ENCODE assay signal across 8 cellular contexts in the genomic region with DNA sequence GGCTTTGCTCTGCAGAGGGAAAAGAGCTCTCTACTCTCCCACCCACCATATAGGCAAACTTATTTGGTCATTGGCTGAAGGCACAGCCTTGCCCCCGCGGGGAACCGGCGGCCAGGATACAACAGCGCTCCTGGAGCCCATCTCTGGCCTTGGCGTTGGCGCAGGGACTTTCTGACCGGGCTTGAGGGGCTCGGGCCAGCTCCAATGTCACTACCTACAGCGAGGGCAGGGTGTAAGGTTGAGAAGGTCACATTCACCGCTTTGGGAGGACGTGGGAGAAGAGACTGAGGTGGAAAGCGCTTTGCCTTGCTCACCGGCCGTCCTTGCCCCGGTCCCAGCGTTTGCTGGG. TPM values are rescaled to one million over a fixed set of nuclear protein-coding genes. Genes with fewer than 3 reads are reported as not detected.
A peak's percentile ranks its signal among the peaks of the same experiment; 100 is the strongest.
DNase-seq lines count a peak whose midpoint lies in the region; ATAC-seq and TF ChIP-seq lines count a peak whose summit lies in the region.

No MANE protein-coding gene starts in this region.

- H2BK15ac ChIP-seq in H9 (ENCODE audit: low read depth, low read length) (no peak overlapping the region), mesendoderm (replicated peaks; ENCODE audit: low read depth) (no peak overlapping the region)

- peaks cover 27% of the 10 kb centered on the region for H3K23me2 ChIP-seq in H9 (ENCODE audit: insufficient read length, low read depth, low read length, poor library complexity, severe bottlenecking)

- H3K4me1 ChIP-seq in CD8-positive, alpha-beta T cell (ENCODE audit: insufficient read depth, low read length): peaks cover 51% of the 10 kb centered on the region
- H3K4me1 ChIP-seq in H9 (ENCODE audit: insufficient read depth, low read length): no peaks in the 10 kb centered on the region
- H3K4me1 ChIP-seq in mesendoderm (ENCODE audit: control insufficient read depth, low read depth, low read length): peaks cover 9% of the 10 kb centered on the region

- H3K36me3 Mint-ChIP-seq in CD8-positive, alpha-beta T cell: no peaks in the 10 kb centered on the region
- no peaks in the 10 kb centered on the region for H3K36me3 Mint-ChIP-seq in H9 (ENCODE audit: insufficient read depth in 1 of 3, low read depth in 3 of 3)

- peaks cover 42% of the 10 kb centered on the region for H3K27me3 ChIP-seq in CD8-positive, alpha-beta T cell (ENCODE audit: insufficient read depth, low read length)
- H3K27me3 ChIP-seq in H9 (ENCODE audit: insufficient read depth, low read length) (peaks cover 83% of the 10 kb centered on the region), mesendoderm (ENCODE audit: insufficient read depth, low read length, poor library complexity) (peaks cover 65% of the 10 kb centered on the region)

- no peaks in the 10 kb centered on the region for H3K36me3 ChIP-seq in CD8-positive, alpha-beta T cell (ENCODE audit: insufficient read depth, low read length)
- H3K36me3 ChIP-seq in mesendoderm (ENCODE audit: control insufficient read depth, insufficient read depth, low read length): no peaks in the 10 kb centered on the region

- peak overlapping the region; percentile 60 for H3K4me3 Mint-ChIP-seq in CD8-positive, alpha-beta T cell
- peak overlapping the region; percentile 67 to 82 for H3K4me3 Mint-ChIP-seq in H9

- TF ChIP-seq CTCF in CD8-positive, alpha-beta T cell (IDR thresholded peaks at IDR 0.05): no peak
- TF ChIP-seq CTCF in H9 (conservative IDR thresholded peaks at IDR 0.05): no peak
- no peak for TF ChIP-seq CTCF in VCaP (conservative IDR thresholded peaks at IDR 0.05)

- H3K4me2 ChIP-seq in H9 (ENCODE audit: insufficient read depth, insufficient read length, low read length): peak overlapping the region; percentile 70
- H3K4me2 ChIP-seq in mesendoderm (ENCODE audit: low read length): peak overlapping the region; percentile 59

- CTCF ChIA-PET in CD8-positive, alpha-beta T cell (lab: Charles Lee): no interaction called here

- no peak overlapping the region for H3K27ac ChIP-seq in CD8-positive, alpha-beta T cell (ENCODE audit: low read depth, low read length)
- H3K27ac ChIP-seq in H9 (ENCODE audit: insufficient read length, low read depth, low read length) (no peak overlapping the region), VCaP (peak overlapping the region; percentile 83), mesendoderm (ENCODE audit: low read depth, low read length) (no peak overlapping the region)

- no peak overlapping the region for H2BK12ac ChIP-seq in H9 (ENCODE audit: insufficient read length, low read depth, low read length)

- intact Hi-C loops in CD8-positive, alpha-beta T cell (cut with DNase I, micrococcal nuclease): no loop called here

- H3K27me3 Mint-ChIP-seq in CD8-positive, alpha-beta T cell (ENCODE audit: low read depth): peaks cover 76% of the 10 kb centered on the region
- peaks cover 97% of the 10 kb centered on the region for H3K27me3 Mint-ChIP-seq in H9 (ENCODE audit: low read depth)

- no peak overlapping the region for H2AFZ ChIP-seq in H9 (ENCODE audit: low read length)

- no peak overlapping the region for H2BK120ac ChIP-seq in H9 (ENCODE audit: low read depth, low read length, poor library complexity, severe bottlenecking)
- no peak overlapping the region for H2BK120ac ChIP-seq in mesendoderm (ENCODE audit: low read depth, low read length)

- no peak overlapping the region for H3T11ph ChIP-seq in H9 (ENCODE audit: low read length)

- H3K27ac Mint-ChIP-seq in CD8-positive, alpha-beta T cell: no peak overlapping the region
- no peak overlapping the region for H3K27ac Mint-ChIP-seq in H9

- H3K9me3 ChIP-seq in CD8-positive, alpha-beta T cell (ENCODE audit: low read length): no peaks in the 10 kb centered on the region
- H3K9me3 ChIP-seq in H9 (ENCODE audit: control insufficient read depth, low read depth, low read length): no peaks in the 10 kb centered on the region

- H3K56ac ChIP-seq in H9 (ENCODE audit: insufficient read length, low read depth, low read length) (no peak overlapping the region), mesendoderm (ENCODE audit: low read length) (peak overlapping the region; percentile 79)

- no peaks in the 10 kb centered on the region for H3K79me2 ChIP-seq in H9 (ENCODE audit: insufficient read depth, low read length)
- H3K79me2 ChIP-seq in mesendoderm (ENCODE audit: control insufficient read depth, insufficient read depth, low read length): no peaks in the 10 kb centered on the region

- no peak overlapping the region for H3K9ac ChIP-seq in H9 (ENCODE audit: extremely low read depth, insufficient read length, low read length)
- peak overlapping the region; percentile 51 for H3K9ac ChIP-seq in mesendoderm (ENCODE audit: low read length)

- ATAC-seq in CD8-positive, alpha-beta T cell: no peak
- ATAC-seq in HG03196 (IDR thresholded peaks at IDR 0.05; ENCODE audit: unreplicated experiment) (no peak), HG02763 (IDR thresholded peaks at IDR 0.05; ENCODE audit: unreplicated experiment) (no peak)

- H3K18ac ChIP-seq in H9 (ENCODE audit: insufficient read length, low read depth, low read length): no peak overlapping the region
- H3K18ac ChIP-seq in mesendoderm (ENCODE audit: low read length): no peak overlapping the region

- no peak overlapping the region for H3K14ac ChIP-seq in H9 (ENCODE audit: insufficient read depth, low read length)

- no peak overlapping the region for H4K91ac ChIP-seq in H9 (ENCODE audit: insufficient read length, low read depth, low read length)

- H3K9me3 Mint-ChIP-seq in CD8-positive, alpha-beta T cell: no peaks in the 10 kb centered on the region
- peaks cover 4 to 12% of the 10 kb centered on the region in 2 experiments; a peak in 3 of 5 replicates for H3K9me3 Mint-ChIP-seq in H9

- H4K8ac ChIP-seq in H9 (replicated peaks; ENCODE audit: insufficient read length, low read depth, low read length) (no peak overlapping the region), mesendoderm (ENCODE audit: low read depth, low read length) (no peak overlapping the region)

- H2BK20ac ChIP-seq in H9 (ENCODE audit: low read depth, low read length, poor library complexity, severe bottlenecking): no peak overlapping the region

- H4K20me1 ChIP-seq in H9 (ENCODE audit: control insufficient read depth, insufficient read depth, insufficient read length): no peaks in the 10 kb centered on the region

- no peak overlapping the region for H3K4me3 ChIP-seq in CD8-positive, alpha-beta T cell (ENCODE audit: low read depth, low read length)
- peak overlapping the region; percentile 3 for H3K4me3 ChIP-seq in mesendoderm (ENCODE audit: low read length)

- H2AK5ac ChIP-seq in H9 (ENCODE audit: insufficient read length, low read length) (no peak overlapping the region), mesendoderm (ENCODE audit: low read length) (no peak overlapping the region)

- no peak overlapping the region for H3K23ac ChIP-seq in H9 (ENCODE audit: insufficient read length, low read depth, low read length)
- H3K23ac ChIP-seq in mesendoderm (ENCODE audit: low read length): no peak overlapping the region

- no peak for DNase-seq in CD8-positive, alpha-beta T cell
- DNase-seq in H9 (peak; percentile 61), mesendoderm (peak; percentile 69), Ammon's horn (ENCODE audit: low spot score) (no peak)
- DNase-seq in stimulated activated naive CD4-positive, alpha-beta T cell treated with Interleukin-2 at 50 U/mL for 16 hours (lab: John Stamatoyannopoulos, UW): no peak

- H2BK5ac ChIP-seq in H9 (ENCODE audit: insufficient read length, low read length) (no peak overlapping the region), mesendoderm (ENCODE audit: low read length) (no peak overlapping the region)

- WGBS in H9 (ENCODE audit: extremely low coverage, insufficient read length, low lambda C conversion rate): no CpG with 5 or more reads among the region's 17 CpGs
- WGBS in mesendoderm (ENCODE audit: extremely low coverage, insufficient coverage, low lambda C conversion rate): no CpG with 5 or more reads among the region's 17 CpGs

- peaks cover 46% of the 10 kb centered on the region for H3K4me1 Mint-ChIP-seq in CD8-positive, alpha-beta T cell (ENCODE audit: low read depth)
- peaks cover 64 to 70% of the 10 kb centered on the region in 2 experiments for H3K4me1 Mint-ChIP-seq in H9

- no peak overlapping the region for H4K5ac ChIP-seq in H9 (ENCODE audit: insufficient read length, low read depth, low read length)
- H4K5ac ChIP-seq in mesendoderm (ENCODE audit: low read length): no peak overlapping the region

- POLR2A ChIA-PET in CD8-positive, alpha-beta T cell (lab: Charles Lee): no interaction called here

- H3K4ac ChIP-seq in H9 (ENCODE audit: low read depth, low read length) (no peak overlapping the region), mesendoderm (ENCODE audit: low read depth, low read length) (no peak overlapping the region)

- H3K79me1 ChIP-seq in H9 (ENCODE audit: insufficient read depth, low read depth, low read length, poor library complexity, severe bottlenecking): no peaks in the 10 kb centered on the region
- H3K79me1 ChIP-seq in mesendoderm (ENCODE audit: low read length): no peaks in the 10 kb centered on the region

RNA-seq across cellular contexts. Expression of a gene that starts 2.2 kb away (rescaled TPM):
- total RNA-seq in CD8-positive, alpha-beta T cell: not detected
- 0.48 and 0.72 TPM in 2 replicates for total RNA-seq in H9 (2021)
- polyA plus RNA-seq in mesendoderm (2013, experiment 1 of 2): 1.7 TPM
- 1.6 TPM for polyA plus RNA-seq in mesendoderm (2013, experiment 2 of 2)

Comparison
In these comparisons a context has a peak if more than half of its experiments do, and no peak if none do; other contexts are left out.
1. DNase-seq: peak in H9 (single experiment) and mesendoderm (single experiment); none in CD8-positive, alpha-beta T cell (0 of 7), stimulated activated naive CD4-positive, alpha-beta T cell treated with Interleukin-2 at 50 U/mL for 16 hours (single experiment) and Ammon's horn (single experiment).